9 cellular contexts compared by ENCODE assay signal in the genomic region with DNA sequence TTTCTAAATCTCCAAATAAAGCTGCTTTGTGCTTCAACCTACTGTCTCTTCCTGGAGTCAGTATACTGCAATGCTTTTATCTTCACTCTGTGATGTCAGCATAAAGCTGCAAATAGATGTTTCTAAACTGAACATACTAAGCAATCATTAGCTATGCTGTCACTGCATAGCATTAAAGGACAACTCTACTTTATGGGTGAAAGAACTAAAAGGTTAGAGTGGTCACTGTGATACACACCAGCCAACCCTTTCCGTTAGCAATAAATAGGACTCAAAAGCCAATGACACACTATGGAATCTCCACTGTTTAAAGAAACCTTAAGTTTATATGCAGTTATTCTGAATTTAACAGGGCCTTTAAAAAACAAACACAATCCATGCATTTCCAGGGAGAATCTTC. TPM values are rescaled to one million over a fixed set of nuclear protein-coding genes. Genes with fewer than 3 reads are reported as not detected.
DNase-seq lines count a peak whose midpoint lies in the region; ATAC-seq lines count a peak whose summit lies in the region.
"Had no signal": no experiment of that assay in that cellular context is flagged by ENCODE, and none has a peak within 500 bp of the region (broad histone marks: within the 10 kb centered on the region; RNA-seq: fewer than 3 reads in every experiment).

No MANE protein-coding gene starts in this region.

- H3K4me3 ChIP-seq in iPS-20b (ENCODE audit: low read length) (peak overlapping the region; percentile 83; the same call in 1 of the 2 replicates), subcutaneous abdominal adipose tissue (ENCODE audit: low read depth in 1 of 5, low read length in 5 of 5) (peak overlapping the region; percentile 94 to 100 (median 96))

- no peak overlapping the region; the same call in 1 of the 2 replicates for H3K9ac ChIP-seq in iPS-20b (ENCODE audit: low read depth, low read length)
- peak overlapping the region in 4 of 5 donors; percentile 16 to 93 (median 74) for H3K9ac ChIP-seq in subcutaneous abdominal adipose tissue (ENCODE audit: low read length in 5 of 5)

- H3K36me3 ChIP-seq in iPS-20b (ENCODE audit: insufficient read depth, low read depth, low read length) (peaks cover 17% of the 10 kb centered on the region), subcutaneous abdominal adipose tissue (ENCODE audit: control insufficient read depth in 5 of 5, insufficient read depth in 5 of 5, low read length in 5 of 5) (peaks cover 0 to 2% (median 0%) of the 10 kb centered on the region in 5 donors)

- no peaks in the 10 kb centered on the region for H3K4me1 ChIP-seq in iPS-20b (ENCODE audit: insufficient read depth, low read length)
- H3K4me1 ChIP-seq in subcutaneous abdominal adipose tissue (ENCODE audit: control insufficient read depth in 5 of 5, insufficient read depth in 5 of 5, low read length in 5 of 5) = peaks cover 2 to 29% (median 21%) of the 10 kb centered on the region in 5 donors

- peaks cover 14% of the 10 kb centered on the region for H3K9me3 Mint-ChIP-seq in activated CD4-positive, alpha-beta T cell treated with anti-CD3 and anti-CD28 coated beads, Interleukin-2, amount 10 ng/mL, durations not matched to agents 7 days and 5 days
- no peaks in the 10 kb centered on the region for H3K9me3 Mint-ChIP-seq in activated T-helper 17 cell treated with anti-CD3 and anti-CD28 coated beads, Interleukin-2, amount 50 U/mL, for 72 hours

- H3K27me3 Mint-ChIP-seq in activated CD4-positive, alpha-beta T cell treated with anti-CD3 and anti-CD28 coated beads, Interleukin-2, amount 10 ng/mL, durations not matched to agents 7 days and 5 days = peaks cover 13% of the 10 kb centered on the region
- H3K27me3 Mint-ChIP-seq in activated T-helper 17 cell treated with anti-CD3 and anti-CD28 coated beads, Interleukin-2, amount 50 U/mL, for 72 hours = no peaks in the 10 kb centered on the region

- peaks cover 38% of the 10 kb centered on the region for H3K4me1 Mint-ChIP-seq in activated CD4-positive, alpha-beta T cell treated with anti-CD3 and anti-CD28 coated beads, Interleukin-2, amount 10 ng/mL, durations not matched to agents 7 days and 5 days
- H3K4me1 Mint-ChIP-seq in activated T-helper 17 cell treated with anti-CD3 and anti-CD28 coated beads, Interleukin-2, amount 50 U/mL, for 72 hours = peaks cover 23% of the 10 kb centered on the region

- H3K27ac ChIP-seq in iPS-20b (ENCODE audit: low read length) (no peak overlapping the region), subcutaneous abdominal adipose tissue (ENCODE audit: low read depth, low read length) (peak overlapping the region; percentile 81)

- CTCF ChIA-PET in activated CD4-positive, alpha-beta T cell treated with anti-CD3 and anti-CD28 coated beads, Interleukin-2, amount 10 ng/mL, durations not matched to agents 7 days and 5 days (lab: Charles Lee) = interaction anchor here (1.1 kb wide), 1 partner anchor 16 kb away, joined by 4 read pairs; no protein-coding TSS in a partner anchor

- peak overlapping the region; percentile 96 for H3K27ac Mint-ChIP-seq in activated CD4-positive, alpha-beta T cell treated with anti-CD3 and anti-CD28 coated beads, Interleukin-2, amount 10 ng/mL, durations not matched to agents 7 days and 5 days
- peak overlapping the region; percentile 99 for H3K27ac Mint-ChIP-seq in activated T-helper 17 cell treated with anti-CD3 and anti-CD28 coated beads, Interleukin-2, amount 50 U/mL, for 72 hours

- H3K27me3 ChIP-seq in iPS-20b (ENCODE audit: insufficient read depth, low read length) (peaks cover 8% of the 10 kb centered on the region; the same call in 1 of the 2 replicates), subcutaneous abdominal adipose tissue (ENCODE audit: control insufficient read depth in 5 of 5, insufficient read depth in 4 of 5, low read length in 5 of 5) (no peaks in the 10 kb centered on the region)

- ATAC-seq in activated T-helper 17 cell treated with anti-CD3 and anti-CD28 coated beads, Interleukin-2, amount 50 U/mL, for 72 hours (replicated peaks) = no peak
- no peak for ATAC-seq in GM21576 (IDR thresholded peaks at IDR 0.05; ENCODE audit: unreplicated experiment)

- POLR2A ChIA-PET in activated CD4-positive, alpha-beta T cell treated with anti-CD3 and anti-CD28 coated beads, Interleukin-2, amount 10 ng/mL, durations not matched to agents 7 days and 5 days (lab: Charles Lee) = interaction anchor here (0.6 kb wide), 1 partner anchor 328 kb away, joined by 4 read pairs; no protein-coding TSS in a partner anchor

- H3K36me3 Mint-ChIP-seq in activated CD4-positive, alpha-beta T cell treated with anti-CD3 and anti-CD28 coated beads, Interleukin-2, amount 10 ng/mL, durations not matched to agents 7 days and 5 days (ENCODE audit: low read depth) = peaks cover 27% of the 10 kb centered on the region
- H3K36me3 Mint-ChIP-seq in activated T-helper 17 cell treated with anti-CD3 and anti-CD28 coated beads, Interleukin-2, amount 50 U/mL, for 72 hours (ENCODE audit: low read depth) = peaks cover 23% of the 10 kb centered on the region

- H3K4me3 Mint-ChIP-seq in activated CD4-positive, alpha-beta T cell treated with anti-CD3 and anti-CD28 coated beads, Interleukin-2, amount 10 ng/mL, durations not matched to agents 7 days and 5 days = peak overlapping the region; percentile 90
- peak overlapping the region; percentile 94 for H3K4me3 Mint-ChIP-seq in activated T-helper 17 cell treated with anti-CD3 and anti-CD28 coated beads, Interleukin-2, amount 50 U/mL, for 72 hours

- H3K9me3 ChIP-seq in iPS-20b (ENCODE audit: insufficient read depth, low read depth, low read length) (peaks cover 12% of the 10 kb centered on the region), subcutaneous abdominal adipose tissue (ENCODE audit: control insufficient read depth in 5 of 5, low read length in 5 of 5) (peaks cover 3 to 8% (median 5%) of the 10 kb centered on the region in 5 donors)

- DNase-seq in activated CD4-positive, alpha-beta T cell treated with anti-CD3 and anti-CD28 coated beads, Interleukin-2, amount 10 ng/mL, durations not matched to agents 7 days and 5 days = no peak
- DNase-seq in activated CD4-positive, alpha-beta T cell treated with anti-CD3 and anti-CD28 coated beads, Interleukin-2, amount 50 U/mL, for 4 hours = no peak
- no peak for DNase-seq in foreskin melanocyte
- DNase-seq in activated effector memory CD4-positive, alpha-beta T cell treated with anti-CD3 and anti-CD28 coated beads, Interleukin-2, amount 50 U/mL, for 16 hours = no peak
- DNase-seq: stimulated activated CD4-positive, alpha-beta T cell treated with anti-CD3 and anti-CD28 coated beads, Interleukin-2, amount 100 ng/mL, for 48 hours had no signal

RNA-seq across cellular contexts. Expression of a gene that starts 1.8 kb away (rescaled TPM):
- 10 to 100 TPM; 16.0 to 18.6 TPM for total RNA-seq in activated CD4-positive, alpha-beta T cell treated with anti-CD3 and anti-CD28 coated beads, Interleukin-2, amount 10 ng/mL, durations not matched to agents 7 days and 5 days
- 10 to 100 TPM; 10.8 to 14.8 TPM for total RNA-seq in activated T-helper 17 cell treated with anti-CD3 and anti-CD28 coated beads, Interleukin-2, amount 50 U/mL, for 72 hours

RNA-seq across cellular contexts. Expression of a gene that starts 6.9 kb away (rescaled TPM):
- total RNA-seq in activated CD4-positive, alpha-beta T cell treated with anti-CD3 and anti-CD28 coated beads, Interleukin-2, amount 10 ng/mL, durations not matched to agents 7 days and 5 days = under 1 TPM; 0.04 to 0.10 TPM
- total RNA-seq in activated T-helper 17 cell treated with anti-CD3 and anti-CD28 coated beads, Interleukin-2, amount 50 U/mL, for 72 hours = under 1 TPM; 0.09 to 0.48 TPM
